Comparison of ENCODE assay signal across 29 cellular contexts in genomic region chr4:26757751-26758150, GRCh38.
"Had no signal": no experiment of that assay in that cellular context is flagged by ENCODE, and none has a peak within 500 bp of the region (broad histone marks: within the 10 kb centered on the region; RNA-seq: fewer than 3 reads in every experiment).

No MANE protein-coding gene starts in this region.

- ATAC-seq: stimulated activated effector memory CD8-positive, alpha-beta T cell treated with anti-CD3 and anti-CD28 coated beads, Interleukin-12 subunit alpha, Interleukin-12 subunit beta, amount 100 ng/mL, for 72 hours; stimulated activated memory B cell treated with anti-CD40 and anti-IgM and Interleukin-4, amounts not matched to agents 10 μg/mL and 1 μg/mL and 100 μg/mL, for 72 hours; stimulated activated naive B cell treated with anti-CD40 and anti-IgM and Interleukin-4, amounts not matched to agents 10 μg/mL and 1 μg/mL and 100 μg/mL, for 72 hours; stimulated activated naive CD8-positive, alpha-beta T cell treated with anti-CD3 and anti-CD28 coated beads, Interleukin-15, amount 100 ng/mL, for 72 hours; stimulated activated naive CD8-positive, alpha-beta T cell treated with anti-CD3 and anti-CD28 coated beads, Interleukin-15, Interleukin-2, amounts not matched to agents 100 U/mL and 50 U/mL, for 24 hours; upper lobe of right lung had no signal

- H3K27ac ChIP-seq: stomach, suprapubic skin, testis, thoracic aorta, thyroid gland, tibial artery, tibial nerve, transverse colon, upper lobe of left lung, upper lobe of right lung, uterus, vagina had no signal

- H3K27ac Mint-ChIP-seq: stimulated activated effector memory CD8-positive, alpha-beta T cell treated with anti-CD3 and anti-CD28 coated beads, Interleukin-12 subunit alpha, Interleukin-12 subunit beta, amount 100 ng/mL, for 72 hours; stimulated activated memory B cell treated with anti-CD40 and anti-IgM and Interleukin-4, amounts not matched to agents 10 μg/mL and 1 μg/mL and 100 μg/mL, for 72 hours; stimulated activated naive B cell treated with anti-CD40 and anti-IgM and Interleukin-4, amounts not matched to agents 10 μg/mL and 1 μg/mL and 100 μg/mL, for 72 hours; stimulated activated naive CD8-positive, alpha-beta T cell treated with anti-CD3 and anti-CD28 coated beads, Interleukin-15, amount 100 ng/mL, for 72 hours; stimulated activated naive CD8-positive, alpha-beta T cell treated with anti-CD3 and anti-CD28 coated beads, Interleukin-15, Interleukin-2, amounts not matched to agents 100 ng/mL and 50 ng/mL, for 24 hours; type B pancreatic cell had no signal

- DNase-seq: stimulated activated CD4-positive, alpha-beta T cell treated with anti-CD3 and anti-CD28 coated beads, Interleukin-2, amount 100 ng/mL, for 48 hours; stimulated activated CD4-positive, alpha-beta T cell treated with anti-CD3 and anti-CD28 coated beads, Interleukin-4, amount 100 ng/mL, for 1 hour; stimulated activated CD4-positive, alpha-beta T cell treated with anti-CD3 and anti-CD28 coated beads, Interleukin-4, amount 100 ng/mL, for 24 hours; stimulated activated CD4-positive, alpha-beta T cell treated with anti-CD3 and anti-CD28 coated beads, Interleukin-4, amount 100 ng/mL, for 4 hours; stimulated activated CD8-positive, alpha-beta memory T cell treated with anti-CD3 and anti-CD28 coated beads, Interleukin-4, amount 100 ng/mL, for 48 hours; stimulated activated naive B cell treated with anti-CD40 and anti-IgM and Interleukin-4, amounts not matched to agents 10 μg/mL and 1 μg/mL and 100 μg/mL, for 72 hours; stimulated activated naive CD4-positive, alpha-beta T cell; stimulated activated naive CD4-positive, alpha-beta T cell treated with Interleukin-2 at 50 U/mL for 16 hours; stimulated activated naive CD8-positive, alpha-beta T cell treated with anti-CD3 and anti-CD28 coated beads, Interleukin-15, amount 100 ng/mL, for 72 hours; stimulated activated naive CD8-positive, alpha-beta T cell treated with anti-CD3 and anti-CD28 coated beads, Interleukin-15, Interleukin-2, amounts not matched to agents 100 U/mL and 50 U/mL, for 24 hours; stomach; substantia nigra; testis; thyroid gland; tibial artery; transverse colon; trophoblast cell; upper lobe of left lung; upper lobe of right lung; uterus had no signal

- H3K27me3 ChIP-seq: stomach, suprapubic skin, testis, thyroid gland, tibial artery, tibial nerve, transverse colon, upper lobe of left lung, upper lobe of right lung, uterus, vagina had no signal

- H3K4me1 ChIP-seq: stomach, suprapubic skin, testis, upper lobe of right lung, uterus, vagina had no signal

- FAIRE-seq: urothelium cell line had no signal

- H3K4me1 Mint-ChIP-seq: stimulated activated effector memory CD8-positive, alpha-beta T cell treated with anti-CD3 and anti-CD28 coated beads, Interleukin-12 subunit alpha, Interleukin-12 subunit beta, amount 100 ng/mL, for 72 hours; stimulated activated memory B cell treated with anti-CD40 and anti-IgM and Interleukin-4, amounts not matched to agents 10 μg/mL and 1 μg/mL and 100 μg/mL, for 72 hours had no signal

- H3K27me3 Mint-ChIP-seq: stimulated activated memory B cell treated with anti-CD40 and anti-IgM and Interleukin-4, amounts not matched to agents 10 μg/mL and 1 μg/mL and 100 μg/mL, for 72 hours; stimulated activated naive B cell treated with anti-CD40 and anti-IgM and Interleukin-4, amounts not matched to agents 10 μg/mL and 1 μg/mL and 100 μg/mL, for 72 hours; stimulated activated naive CD8-positive, alpha-beta T cell treated with anti-CD3 and anti-CD28 coated beads, Interleukin-15, amount 100 ng/mL, for 72 hours; stimulated activated naive CD8-positive, alpha-beta T cell treated with anti-CD3 and anti-CD28 coated beads, Interleukin-15, Interleukin-2, amounts not matched to agents 100 ng/mL and 50 ng/mL, for 24 hours; type B pancreatic cell had no signal

- H3K9me3 ChIP-seq: stomach, suprapubic skin, testis, thoracic aorta, thyroid gland, tibial artery, tibial nerve, transverse colon, upper lobe of left lung, upper lobe of right lung, uterus, vagina had no signal

- H3K36me3 ChIP-seq: thyroid gland, tibial artery, upper lobe of left lung, upper lobe of right lung, uterus, vagina had no signal

- H3K4me3 ChIP-seq: stomach, suprapubic skin, testis, thoracic aorta, thyroid gland, tibial artery, tibial nerve, transverse colon, upper lobe of left lung, upper lobe of right lung, uterus, vagina had no signal

- H3K4me3 Mint-ChIP-seq: stimulated activated effector memory CD8-positive, alpha-beta T cell treated with anti-CD3 and anti-CD28 coated beads, Interleukin-12 subunit alpha, Interleukin-12 subunit beta, amount 100 ng/mL, for 72 hours; stimulated activated memory B cell treated with anti-CD40 and anti-IgM and Interleukin-4, amounts not matched to agents 10 μg/mL and 1 μg/mL and 100 μg/mL, for 72 hours; stimulated activated naive B cell treated with anti-CD40 and anti-IgM and Interleukin-4, amounts not matched to agents 10 μg/mL and 1 μg/mL and 100 μg/mL, for 72 hours; stimulated activated naive CD8-positive, alpha-beta T cell treated with anti-CD3 and anti-CD28 coated beads, Interleukin-15, amount 100 ng/mL, for 72 hours; stimulated activated naive CD8-positive, alpha-beta T cell treated with anti-CD3 and anti-CD28 coated beads, Interleukin-15, Interleukin-2, amounts not matched to agents 100 ng/mL and 50 ng/mL, for 24 hours; type B pancreatic cell had no signal

- H3K9me3 Mint-ChIP-seq: stimulated activated effector memory CD8-positive, alpha-beta T cell treated with anti-CD3 and anti-CD28 coated beads, Interleukin-12 subunit alpha, Interleukin-12 subunit beta, amount 100 ng/mL, for 72 hours; stimulated activated memory B cell treated with anti-CD40 and anti-IgM and Interleukin-4, amounts not matched to agents 10 μg/mL and 1 μg/mL and 100 μg/mL, for 72 hours; stimulated activated naive B cell treated with anti-CD40 and anti-IgM and Interleukin-4, amounts not matched to agents 10 μg/mL and 1 μg/mL and 100 μg/mL, for 72 hours; stimulated activated naive CD8-positive, alpha-beta T cell treated with anti-CD3 and anti-CD28 coated beads, Interleukin-15, amount 100 ng/mL, for 72 hours; stimulated activated naive CD8-positive, alpha-beta T cell treated with anti-CD3 and anti-CD28 coated beads, Interleukin-15, Interleukin-2, amounts not matched to agents 100 ng/mL and 50 ng/mL, for 24 hours; type B pancreatic cell had no signal

- H3K36me3 Mint-ChIP-seq: stimulated activated effector memory CD8-positive, alpha-beta T cell treated with anti-CD3 and anti-CD28 coated beads, Interleukin-12 subunit alpha, Interleukin-12 subunit beta, amount 100 ng/mL, for 72 hours had no signal
